In genomic region chr9:136643596-136644342, GRCh38 we compare ENCODE assay signal across 8 cellular contexts. TPM values are rescaled to one million over a fixed set of nuclear protein-coding genes. Genes with fewer than 3 reads are reported as not detected.
DNase-seq lines count a peak whose midpoint lies in the region; ATAC-seq and TF ChIP-seq lines count a peak whose summit lies in the region.

No MANE protein-coding gene starts in this region.

- H3K9ac ChIP-seq in iPS-18a (ENCODE audit: low read length) (no peak overlapping the region), skeletal muscle satellite cell (ENCODE audit: low read depth, low read length) (no peak overlapping the region)

- H4K20me1 ChIP-seq in DOHH2 (ENCODE audit: control insufficient read depth, insufficient read depth, low read depth, low read length): no peaks in the 10 kb centered on the region

- intact Hi-C loops in adrenal gland (cut with DNase I): no loop called here

- no peak overlapping the region for H3K27ac ChIP-seq in DOHH2 (ENCODE audit: low read depth, low read length)
- H3K27ac ChIP-seq in adrenal gland: peak overlapping the region in 4 of 5 donors; percentile 14 to 90 (median 58)
- H3K27ac ChIP-seq in iPS-18a (ENCODE audit: low read length): no peak overlapping the region

- no peak for ATAC-seq in GM19351 (IDR thresholded peaks at IDR 0.05; ENCODE audit: unreplicated experiment)

- 51 to 77% (median 60%) methylated on average over 23 to 31 of the region's 31 CpGs for WGBS in adrenal gland, 4 donors

- peaks cover 42% of the 10 kb centered on the region for H3K27me3 ChIP-seq in DOHH2 (ENCODE audit: control insufficient read depth, low read length)
- peaks cover 4% of the 10 kb centered on the region for H3K27me3 ChIP-seq in adrenal gland
- peaks cover 12% of the 10 kb centered on the region for H3K27me3 ChIP-seq in iPS-18a (ENCODE audit: control insufficient read depth, insufficient read depth, low read length)
- H3K27me3 ChIP-seq in skeletal muscle satellite cell (ENCODE audit: control insufficient read depth, insufficient read depth, low read length): peaks cover 37% of the 10 kb centered on the region

- H3K4me2 ChIP-seq in DOHH2 (ENCODE audit: low read length) (peak overlapping the region; percentile 55), skeletal muscle satellite cell (ENCODE audit: low read length) (peak overlapping the region; percentile 76)

- no peaks in the 10 kb centered on the region for H3K79me2 ChIP-seq in DOHH2 (ENCODE audit: control insufficient read depth, low read length)

- H3F3A ChIP-seq in DOHH2 (ENCODE audit: control insufficient read depth, insufficient read depth): no peaks in the 10 kb centered on the region

- TF ChIP-seq CTCF in DOHH2 (IDR thresholded peaks at IDR 0.05; ENCODE audit: low read depth, low read length, poor library complexity, severe bottlenecking) (no peak), adrenal gland (IDR thresholded peaks at IDR 0.05) (no peak)

- no peak for TF ChIP-seq POLR2A in adrenal gland (IDR thresholded peaks at IDR 0.05)

- H3K9me3 ChIP-seq in DOHH2 (ENCODE audit: control insufficient read depth, insufficient read depth, low read length) (no peaks in the 10 kb centered on the region), adrenal gland (replicated peaks in 1 of 3) (no peaks in the 10 kb centered on the region), iPS-18a (ENCODE audit: control insufficient read depth, low read depth, low read length) (no peaks in the 10 kb centered on the region), skeletal muscle satellite cell (replicated peaks; ENCODE audit: low read length) (no peaks in the 10 kb centered on the region)

- H3K36me3 ChIP-seq in DOHH2 (ENCODE audit: control insufficient read depth, low read length) (no peaks in the 10 kb centered on the region), adrenal gland (replicated peaks in 1 of 2) (no peaks in the 10 kb centered on the region), iPS-18a (ENCODE audit: control insufficient read depth, low read depth, low read length) (no peaks in the 10 kb centered on the region), skeletal muscle satellite cell (ENCODE audit: insufficient read depth, low read length) (no peaks in the 10 kb centered on the region)

- H3K9me2 ChIP-seq in DOHH2 (replicated peaks; ENCODE audit: control insufficient read depth, low read length): no peaks in the 10 kb centered on the region

- H3K4me3 ChIP-seq in DOHH2 (ENCODE audit: low read length) (peak overlapping the region; percentile 25; the same call in 1 of the 2 replicates), adrenal gland (peak overlapping the region in 2 of 4 donors; percentile 20 to 46), iPS-18a (ENCODE audit: low read length) (peak overlapping the region; percentile 34), skeletal muscle satellite cell (ENCODE audit: low read length) (peak overlapping the region; percentile 49)

- DNase-seq in adrenal gland: peak in 1 of 7 donors; percentile 32
- no peak for DNase-seq in inferior parietal cortex (ENCODE audit: extremely low spot score)
- no peak for DNase-seq in NOMO-1 (lab: John Stamatoyannopoulos, UW; ENCODE audit: unreplicated experiment in 2 of 2)
- DNase-seq in iPS-NIHi11 (ENCODE audit: low spot score): no peak

- H3K4me1 ChIP-seq in DOHH2 (ENCODE audit: control insufficient read depth, low read length) (peaks cover 34% of the 10 kb centered on the region), adrenal gland (replicated peaks in 1 of 2) (peaks cover 5 to 28% of the 10 kb centered on the region in 2 donors), iPS-18a (ENCODE audit: control insufficient read depth, low read depth, low read length) (no peaks in the 10 kb centered on the region), skeletal muscle satellite cell (ENCODE audit: control insufficient read depth, insufficient read depth, low read length) (peaks cover 26% of the 10 kb centered on the region)

RNA-seq across cellular contexts. Expression of gene EGFL7, which starts 18.9 kb away (rescaled TPM):
- 100 to 1,000 TPM in 2 of 8 donors, 10 to 100 TPM in 6; 47.1 to 158 (median 79.5) TPM for total RNA-seq in adrenal gland
- polyA plus RNA-seq in adrenal gland: 100 to 1,000 TPM in 2 of 3 donors, 1 to 10 TPM in 1; 1.9 to 452 (median 190) TPM
- 5.7 and 9.4 TPM in 2 replicates for total RNA-seq in skeletal muscle satellite cell (2012; rRNA removed)

RNA-seq across cellular contexts. Expression of gene AGPAT2, which starts 43.5 kb away (rescaled TPM):
- 10 to 100 TPM; 31.7 to 84.5 (median 48.0) TPM for total RNA-seq in adrenal gland
- 100 to 1,000 TPM in 2 of 3 donors, 1 to 10 TPM in 1; 6.4 to 274 (median 139) TPM for polyA plus RNA-seq in adrenal gland
- 35.0 and 38.4 TPM in 2 replicates for total RNA-seq in skeletal muscle satellite cell (2012; rRNA removed)

Comparison
In these comparisons a context has a peak if more than half of its experiments do, and no peak if none do; other contexts are left out.
1. H3K27ac ChIP-seq: peak in adrenal gland (4 of 5); none in DOHH2 (single experiment) and iPS-18a (single experiment).